Comparison of ENCODE assay signal across 8 cellular contexts in the genomic region with DNA sequence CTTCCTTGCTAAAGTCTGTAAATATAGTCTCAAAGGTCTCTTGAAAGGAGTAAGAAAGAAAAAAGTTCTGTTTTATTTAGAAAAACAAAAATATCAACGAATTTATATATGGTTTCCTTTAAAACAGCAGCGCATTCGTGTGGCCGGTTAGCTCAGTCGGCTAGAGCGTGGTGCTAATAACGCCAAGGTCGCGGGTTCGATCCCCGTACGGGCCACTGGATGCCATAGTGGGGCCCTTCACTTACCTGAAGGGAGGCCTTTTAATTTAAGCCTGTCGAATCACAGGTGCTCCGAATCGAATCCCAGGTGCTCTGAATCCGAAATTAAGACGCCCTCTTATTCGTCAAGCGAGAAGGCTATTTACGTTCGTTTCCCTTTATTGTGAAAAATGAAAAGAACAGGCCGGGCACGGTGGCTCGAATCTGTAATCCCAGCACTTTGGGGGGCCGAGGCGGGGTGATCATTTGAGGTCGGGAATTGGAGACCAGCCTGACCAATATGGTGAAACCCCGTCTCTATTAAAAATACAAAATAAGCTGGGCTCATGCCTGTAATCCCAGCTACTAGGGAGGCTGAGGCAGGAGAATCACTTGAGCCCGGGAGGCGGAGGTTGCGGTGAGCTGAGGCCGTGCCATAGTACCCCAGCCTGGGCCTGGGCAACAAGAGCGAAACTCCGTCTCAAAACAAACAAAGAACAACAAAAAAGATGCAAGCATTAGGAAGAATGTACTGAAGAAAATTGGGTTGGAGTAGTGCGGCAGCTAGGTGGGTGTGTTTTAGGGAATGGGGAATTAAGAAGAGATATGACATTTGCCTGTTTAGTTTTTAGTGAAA.
A peak's percentile ranks its signal among the peaks of the same experiment; 100 is the strongest.
DNase-seq lines count a peak whose midpoint lies in the region; ATAC-seq and TF ChIP-seq lines count a peak whose summit lies in the region.

No MANE protein-coding gene starts in this region.

- CTCF ChIA-PET in mammary epithelial cell (lab: Charles Lee; ENCODE audit: low non-redundant PET): no interaction called here

- 8% methylated on average over 34 of the region's 35 CpGs for WGBS in mammary epithelial cell (ENCODE audit: low coverage, missing lambda C conversion rate)

- H3K27me3 Mint-ChIP-seq in IgD-negative memory B cell: peaks cover 73% of the 10 kb centered on the region

- no peak for TF ChIP-seq POLR2A in Peyer's patch (IDR thresholded peaks at IDR 0.05)

- H3K36me3 ChIP-seq in mammary epithelial cell (ENCODE audit: insufficient read depth, low read length) (no peaks in the 10 kb centered on the region), Peyer's patch (no peaks in the 10 kb centered on the region)

- H3K36me3 Mint-ChIP-seq in IgD-negative memory B cell: no peaks in the 10 kb centered on the region

- TSS peak; percentile 99 for BruUV-seq in mammary epithelial cell (replicated peaks; lab: Mats Ljungman, UMichigan)

- no peak for ATAC-seq in GM21576 (IDR thresholded peaks at IDR 0.05; ENCODE audit: unreplicated experiment)

- intact Hi-C loops in mammary epithelial cell (cut with micrococcal nuclease): loop anchor here (2.0 kb wide), 1 partner anchor 18 kb away; no protein-coding TSS in a partner anchor

- no peak overlapping the region for H3K9ac ChIP-seq in mammary epithelial cell (ENCODE audit: insufficient read depth, low read length)

- H3K27ac ChIP-seq in mammary epithelial cell (ENCODE audit: insufficient read depth, low read depth, low read length): no peak overlapping the region
- no peak overlapping the region for H3K27ac ChIP-seq in Peyer's patch

- DNase-seq in DMS79 treated with DMSO at 0.1 percent for 48 hours (lab: John Stamatoyannopoulos, UW): peak; percentile 40
- peak; percentile 49 for DNase-seq in SHP77 treated with DMSO at 0.1 percent for 48 hours (lab: John Stamatoyannopoulos, UW)
- DNase-seq in mammary epithelial cell: peak; percentile 88
- DNase-seq in myocyte (ENCODE audit: low read depth): peak; percentile 49
- DNase-seq in Peyer's patch: no peak
- DNase-seq in middle frontal gyrus (ENCODE audit: extremely low spot score, low spot score): no peak

- peaks cover 10 to 28% (median 13%) of the 10 kb centered on the region in 3 donors for H3K9me3 Mint-ChIP-seq in IgD-negative memory B cell

- peaks cover 21% of the 10 kb centered on the region for H3K4me1 ChIP-seq in mammary epithelial cell (ENCODE audit: insufficient read depth, low read length)
- H3K4me1 ChIP-seq in Peyer's patch: peaks cover 0 to 5% (median 0%) of the 10 kb centered on the region in 4 donors

- H3K27me3 ChIP-seq in mammary epithelial cell (ENCODE audit: insufficient read depth, low read length) (no peaks in the 10 kb centered on the region), Peyer's patch (peaks cover 0 to 43% of the 10 kb centered on the region in 2 donors)

- H3K4me2 ChIP-seq in mammary epithelial cell (ENCODE audit: insufficient read depth, low read depth, low read length): peak overlapping the region; percentile 94

- peaks cover 2% of the 10 kb centered on the region for H4K20me1 ChIP-seq in mammary epithelial cell (ENCODE audit: insufficient read depth, low read length)

- H3K9me3 ChIP-seq in mammary epithelial cell (replicated peaks; ENCODE audit: insufficient read depth, low read length): no peaks in the 10 kb centered on the region
- no peaks in the 10 kb centered on the region for H3K9me3 ChIP-seq in Peyer's patch

- H3K4me3 ChIP-seq in mammary epithelial cell (replicated peaks in 1 of 3; ENCODE audit: insufficient read depth in 1 of 3, low read depth in 2 of 3, low read length in 3 of 3) (peak overlapping the region; percentile 43 to 78 (median 56)), Peyer's patch (no peak overlapping the region)

- H3K27ac Mint-ChIP-seq in IgD-negative memory B cell: peak overlapping the region; percentile 74 to 99 (median 93)

- no peak overlapping the region for H2AFZ ChIP-seq in mammary epithelial cell (ENCODE audit: low read depth, low read length)

- in situ Hi-C loops in mammary epithelial cell (cut with MboI; ENCODE audit: low sequenced_read_pairs in 2 of 2): no loop called here

- H3K4me3 Mint-ChIP-seq in IgD-negative memory B cell: peak overlapping the region; percentile 14 to 67 (median 56)

- TF ChIP-seq CTCF in mammary epithelial cell (conservative IDR thresholded peaks at IDR 0.05 in 1 of 2, IDR thresholded peaks at IDR 0.05 in 1 of 2; ENCODE audit: extremely low read depth in 1 of 2, insufficient read depth in 1 of 2, low read depth in 1 of 2, low read length in 2 of 2) (no peak), Peyer's patch (IDR thresholded peaks at IDR 0.05) (no peak)

- H3K79me2 ChIP-seq in mammary epithelial cell (ENCODE audit: insufficient read depth, low read length): no peaks in the 10 kb centered on the region

- peaks cover 17 to 27% (median 19%) of the 10 kb centered on the region in 3 donors for H3K4me1 Mint-ChIP-seq in IgD-negative memory B cell

- dilution Hi-C loops in mammary epithelial cell (cut with HindIII; ENCODE audit: low sequenced_read_pairs): no loop called here

Comparison
In these comparisons a context has a peak if more than half of its experiments do, and no peak if none do; other contexts are left out.
1. DNase-seq: peak in DMS79 treated with DMSO at 0.1 percent for 48 hours (single experiment), SHP77 treated with DMSO at 0.1 percent for 48 hours (single experiment), mammary epithelial cell (single experiment) and myocyte (single experiment); none in Peyer's patch (0 of 3) and middle frontal gyrus (single experiment).
2. H3K4me3 ChIP-seq: peak in mammary epithelial cell (3 of 3); none in Peyer's patch (0 of 4).